Comparison of ENCODE assay signal across 8 cellular contexts in genomic region chr17:77088455-77089117, GRCh38. TPM values are rescaled to one million over a fixed set of nuclear protein-coding genes. Genes with fewer than 3 reads are reported as not detected.
DNase-seq lines count a peak whose midpoint lies in the region; ATAC-seq and TF ChIP-seq lines count a peak whose summit lies in the region.

No MANE protein-coding gene starts in this region.

- in situ Hi-C loops in GM13976 (cut with MboI; ENCODE audit: low sequenced_read_pairs, unreplicated experiment) = no loop called here

- H3K27ac Mint-ChIP-seq in progenitor cell of endocrine pancreas = peak overlapping the region; percentile 96

- H3K4me1 ChIP-seq in left ventricle myocardium inferior = peaks cover 66% of the 10 kb centered on the region

- intact Hi-C loops in left ventricle myocardium inferior (cut with micrococcal nuclease) = no loop called here

- H3K4me3 ChIP-seq in left ventricle myocardium inferior = peak overlapping the region; percentile 91

- peaks cover 16% of the 10 kb centered on the region for H3K36me3 Mint-ChIP-seq in progenitor cell of endocrine pancreas (ENCODE audit: insufficient read depth)

- peak overlapping the region; percentile 93 for H3K4me3 Mint-ChIP-seq in progenitor cell of endocrine pancreas (ENCODE audit: low read depth)

- peak; percentile 53 for TF ChIP-seq CTCF in GM13976 (IDR thresholded peaks at IDR 0.05; ENCODE audit: borderline replicate concordance, control extremely low read depth, extremely low read depth, insufficient read depth, missing control alignments)
- peak; percentile 85 for TF ChIP-seq CTCF in left ventricle myocardium inferior (IDR thresholded peaks at IDR 0.05; ENCODE audit: borderline replicate concordance)
- TF ChIP-seq CTCF in progenitor cell of endocrine pancreas (IDR thresholded peaks at IDR 0.05; ENCODE audit: unreplicated experiment) = peak; percentile 86

- H3K27me3 ChIP-seq in left ventricle myocardium inferior (ENCODE audit: low read depth) = no peaks in the 10 kb centered on the region

- peak; percentile 74 for ATAC-seq in HG02852 (IDR thresholded peaks at IDR 0.05; ENCODE audit: unreplicated experiment)

- peaks cover 21% of the 10 kb centered on the region for H3K4me1 Mint-ChIP-seq in progenitor cell of endocrine pancreas (ENCODE audit: low read depth)

- H3K9me3 ChIP-seq in left ventricle myocardium inferior (replicated peaks) = no peaks in the 10 kb centered on the region

- peak overlapping the region; percentile 94 for H3K27ac ChIP-seq in left ventricle myocardium inferior (replicated peaks)

- DNase-seq in GM13976 (ENCODE audit: low spot score) = peak; percentile 90
- DNase-seq in NCI-H1436 treated with DMSO at 0.1 percent for 48 hours (lab: John Stamatoyannopoulos, UW) = peak; percentile 86
- DNase-seq in T follicular helper cell (ENCODE audit: low read depth) = peak; percentile 77
- DNase-seq in amniotic epithelial cell (ENCODE audit: low read depth) = peak; percentile 98
- peak; percentile 91 for DNase-seq in left ventricle myocardium inferior
- peak; percentile 88 for DNase-seq in progenitor cell of endocrine pancreas (ENCODE audit: low spot score, unreplicated experiment)
- DNase-seq in ureter (ENCODE audit: low spot score) = peak; percentile 94

- H3K36me3 ChIP-seq in left ventricle myocardium inferior = peaks cover 35% of the 10 kb centered on the region

- peaks cover 5% of the 10 kb centered on the region for H3K27me3 Mint-ChIP-seq in progenitor cell of endocrine pancreas

- no peaks in the 10 kb centered on the region for H3K9me3 Mint-ChIP-seq in progenitor cell of endocrine pancreas (ENCODE audit: low read depth)

RNA-seq across cellular contexts. Expression of gene SEC14L1, which starts 52.2 kb away (rescaled TPM):
- total RNA-seq in left ventricle myocardium inferior (55.5 TPM), progenitor cell of endocrine pancreas (90.8 and 98.3 TPM in 2 replicates), ureter (66.7 TPM)

Comparison
In these comparisons a context has a peak if more than half of its experiments do, and no peak if none do; other contexts are left out.
1. Peak in every context shown above with its lines: DNase-seq, ATAC-seq, H3K4me3 ChIP-seq and H3K27ac ChIP-seq.